26 cellular contexts compared by ENCODE assay signal in genomic region chr16:82045471-82046178, GRCh38. TPM values are rescaled to one million over a fixed set of nuclear protein-coding genes. Genes with fewer than 3 reads are reported as not detected.
DNase-seq lines count a peak whose midpoint lies in the region; ATAC-seq and TF ChIP-seq lines count a peak whose summit lies in the region.
"Had no signal": no experiment of that assay in that cellular context is flagged by ENCODE, and none has a peak within 500 bp of the region (broad histone marks: within the 10 kb centered on the region; RNA-seq: fewer than 3 reads in every experiment).

No MANE protein-coding gene starts in this region.

- H3K9me3 ChIP-seq in endodermal cell (ENCODE audit: control insufficient read depth, low read length) (no peaks in the 10 kb centered on the region), upper lobe of right lung (no peaks in the 10 kb centered on the region)
- H3K9me3 ChIP-seq: BLaER1 treated with 17β-estradiol and CSF1 and Interleukin-3, amounts not matched to agents 10 nM and 100 nM; Caco-2; SJSA1 had no signal

- no peaks in the 10 kb centered on the region for H3K9me3 Mint-ChIP-seq in endodermal cell
- H3K9me3 Mint-ChIP-seq in nephron, result no peaks in the 10 kb centered on the region
- H3K9me3 Mint-ChIP-seq: CD4-positive, alpha-beta memory T cell had no signal

- H3K4me3 Mint-ChIP-seq in endodermal cell (no peak overlapping the region), nephron (no peak overlapping the region)
- H3K4me3 Mint-ChIP-seq: CD4-positive, alpha-beta memory T cell had no signal

- ATAC-seq in upper lobe of right lung (no peak), GM19035 (IDR thresholded peaks at IDR 0.05; ENCODE audit: unreplicated experiment) (no peak)
- ATAC-seq: Right ventricle myocardium inferior had no signal

- peaks cover 10% of the 10 kb centered on the region for H3K27me3 Mint-ChIP-seq in endodermal cell (ENCODE audit: insufficient read depth)
- peaks cover 12% of the 10 kb centered on the region for H3K27me3 Mint-ChIP-seq in nephron (ENCODE audit: low read depth)

- H3K36me3 Mint-ChIP-seq in endodermal cell (ENCODE audit: low read depth) (no peaks in the 10 kb centered on the region), nephron (ENCODE audit: low read depth) (no peaks in the 10 kb centered on the region)
- H3K36me3 Mint-ChIP-seq: CD4-positive, alpha-beta memory T cell had no signal

- H3K9ac ChIP-seq in endodermal cell (ENCODE audit: extremely low read depth, low read length, poor library complexity, severe bottlenecking), result no peak overlapping the region
- H3K9ac ChIP-seq: BLaER1 treated with 17β-estradiol and CSF1 and Interleukin-3, amounts not matched to agents 10 nM and 100 nM had no signal

- peaks cover 4% of the 10 kb centered on the region for H3K4me1 ChIP-seq in endodermal cell (ENCODE audit: control insufficient read depth, insufficient read depth, low read length)
- H3K4me1 ChIP-seq in upper lobe of right lung, result peaks cover 5% of the 10 kb centered on the region
- H3K4me1 ChIP-seq: BLaER1 treated with 17β-estradiol and CSF1 and Interleukin-3, amounts not matched to agents 10 nM and 100 nM had no signal

- peak overlapping the region; percentile 5 for H3K27ac ChIP-seq in endodermal cell (ENCODE audit: low read depth, low read length)
- peak overlapping the region; percentile 47 for H3K27ac ChIP-seq in upper lobe of right lung
- H3K27ac ChIP-seq: 22Rv1; BLaER1 treated with 17β-estradiol and CSF1 and Interleukin-3, amounts not matched to agents 10 nM and 100 nM; SJSA1 had no signal

- TF ChIP-seq CTCF in endodermal cell (conservative IDR thresholded peaks at IDR 0.05) (no peak), nephron (IDR thresholded peaks at IDR 0.05; ENCODE audit: unreplicated experiment in 3 of 3) (no peak), upper lobe of right lung (IDR thresholded peaks at IDR 0.05) (no peak)

- H3K4me1 Mint-ChIP-seq in endodermal cell, result peaks cover 10% of the 10 kb centered on the region
- peaks cover 16% of the 10 kb centered on the region for H3K4me1 Mint-ChIP-seq in nephron
- H3K4me1 Mint-ChIP-seq: CD4-positive, alpha-beta memory T cell had no signal

- intact Hi-C loops in upper lobe of right lung (cut with DNase I), result no loop called here

- 91 to 94% methylated on average over 6 of the region's 7 CpGs for WGBS in endodermal cell (ENCODE audit: insufficient coverage in 1 of 2, insufficient read length in 1 of 2), 2 experiments

- no peaks in the 10 kb centered on the region for H3K36me3 ChIP-seq in endodermal cell (ENCODE audit: control insufficient read depth, insufficient read depth, low read length)
- H3K36me3 ChIP-seq in upper lobe of right lung, result no peaks in the 10 kb centered on the region
- H3K36me3 ChIP-seq: BLaER1 treated with 17β-estradiol and CSF1 and Interleukin-3, amounts not matched to agents 10 nM and 100 nM; SJSA1 had no signal

- peak; percentile 3 for DNase-seq in NCI-H1105 treated with DMSO at 0.1 percent for 48 hours (lab: John Stamatoyannopoulos, UW)
- no peak for DNase-seq in NCI-H1105 (lab: John Stamatoyannopoulos, UW)
- DNase-seq in endodermal cell, result no peak
- DNase-seq in upper lobe of right lung, result no peak
- DNase-seq in NCI-H1694 treated with DMSO at 0.1 percent for 48 hours (lab: John Stamatoyannopoulos, UW), result no peak
- no peak for DNase-seq in activated CD4-positive, alpha-beta T cell treated with anti-CD3 and anti-CD28 coated beads for 48 hours
- DNase-seq: ACHN; Caco-2; CD4-positive, alpha-beta memory T cell; DMS 273 treated with DMSO at 0.1 percent for 48 hours; DMS79 treated with DMSO at 0.1 percent for 48 hours; GOT3; Karpas-422; MV-4-11; NCI-H1417 treated with DMSO at 0.1 percent for 48 hours; NCI-H187 treated with DMSO at 0.1 percent for 48 hours; NCI-H2107; NCI-H226; NCI-H510A treated with DMSO at 0.1 percent for 48 hours; NCI-H774 had no signal

- H3K4me3 ChIP-seq in endodermal cell (ENCODE audit: low read length) (no peak overlapping the region), upper lobe of right lung (no peak overlapping the region)
- H3K4me3 ChIP-seq: BLaER1 treated with 17β-estradiol and CSF1 and Interleukin-3, amounts not matched to agents 10 nM and 100 nM; SJSA1 had no signal

- H3K27me3 ChIP-seq in endodermal cell (ENCODE audit: control insufficient read depth, insufficient read depth, low read length, poor library complexity, severe bottlenecking) (no peaks in the 10 kb centered on the region), upper lobe of right lung (no peaks in the 10 kb centered on the region)
- H3K27me3 ChIP-seq: BLaER1 treated with 17β-estradiol and CSF1 and Interleukin-3, amounts not matched to agents 10 nM and 100 nM had no signal

- H3K27ac Mint-ChIP-seq in endodermal cell (no peak overlapping the region), nephron (peak overlapping the region in 2 of 3 experiments; percentile 32 to 44)

RNA-seq across cellular contexts. Expression of gene HSD17B2, which starts 10.6 kb away (rescaled TPM):
- total RNA-seq in endodermal cell, result not detected
- polyA plus RNA-seq in endodermal cell (2013, experiment 1 of 2), result not detected
- not detected for polyA plus RNA-seq in endodermal cell (2013, experiment 2 of 2)
- 3.1 TPM for total RNA-seq in upper lobe of right lung
- total RNA-seq: CD4-positive, alpha-beta memory T cell; Right ventricle myocardium inferior had no signal
- polyA plus RNA-seq: CD4-positive, alpha-beta memory T cell had no signal

RNA-seq across cellular contexts. Expression of gene SDR42E1, which starts 34.4 kb away (rescaled TPM):
- total RNA-seq in endodermal cell (under 1 TPM in 1 of 2 donors, not detected in 1; 0.15 TPM), upper lobe of right lung (6.5 TPM)
- not detected for polyA plus RNA-seq in endodermal cell (2013, experiment 1 of 2)
- polyA plus RNA-seq in endodermal cell (2013, experiment 2 of 2), result not detected
- total RNA-seq: SJSA1 had no signal
